Comparison of ENCODE assay signal across 1 cellular context in genomic region chr1:199221371-199222150, GRCh38.
TF ChIP-seq lines count a peak whose summit lies in the region.

No MANE protein-coding gene starts in this region.

TF ChIP-seq in GM12878, 131 proteins besides CTCF, POLR2A, EP300 and RAD21 (continued from another document):
- TF ChIP-seq, protein P1, sequence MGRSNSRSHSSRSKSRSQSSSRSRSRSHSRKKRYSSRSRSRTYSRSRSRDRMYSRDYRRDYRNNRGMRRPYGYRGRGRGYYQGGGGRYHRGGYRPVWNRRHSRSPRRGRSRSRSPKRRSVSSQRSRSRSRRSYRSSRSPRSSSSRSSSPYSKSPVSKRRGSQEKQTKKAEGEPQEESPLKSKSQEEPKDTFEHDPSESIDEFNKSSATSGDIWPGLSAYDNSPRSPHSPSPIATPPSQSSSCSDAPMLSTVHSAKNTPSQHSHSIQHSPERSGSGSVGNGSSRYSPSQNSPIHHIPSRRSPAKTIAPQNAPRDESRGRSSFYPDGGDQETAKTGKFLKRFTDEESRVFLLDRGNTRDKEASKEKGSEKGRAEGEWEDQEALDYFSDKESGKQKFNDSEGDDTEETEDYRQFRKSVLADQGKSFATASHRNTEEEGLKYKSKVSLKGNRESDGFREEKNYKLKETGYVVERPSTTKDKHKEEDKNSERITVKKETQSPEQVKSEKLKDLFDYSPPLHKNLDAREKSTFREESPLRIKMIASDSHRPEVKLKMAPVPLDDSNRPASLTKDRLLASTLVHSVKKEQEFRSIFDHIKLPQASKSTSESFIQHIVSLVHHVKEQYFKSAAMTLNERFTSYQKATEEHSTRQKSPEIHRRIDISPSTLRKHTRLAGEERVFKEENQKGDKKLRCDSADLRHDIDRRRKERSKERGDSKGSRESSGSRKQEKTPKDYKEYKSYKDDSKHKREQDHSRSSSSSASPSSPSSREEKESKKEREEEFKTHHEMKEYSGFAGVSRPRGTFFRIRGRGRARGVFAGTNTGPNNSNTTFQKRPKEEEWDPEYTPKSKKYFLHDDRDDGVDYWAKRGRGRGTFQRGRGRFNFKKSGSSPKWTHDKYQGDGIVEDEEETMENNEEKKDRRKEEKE (IDR thresholded peaks at IDR 0.05), result no peak
- TF ChIP-seq NR2F1 (conservative IDR thresholded peaks at IDR 0.05), result no peak
TF ChIP-seq in GM12878: peak in this region for 0.
